In the genomic region with DNA sequence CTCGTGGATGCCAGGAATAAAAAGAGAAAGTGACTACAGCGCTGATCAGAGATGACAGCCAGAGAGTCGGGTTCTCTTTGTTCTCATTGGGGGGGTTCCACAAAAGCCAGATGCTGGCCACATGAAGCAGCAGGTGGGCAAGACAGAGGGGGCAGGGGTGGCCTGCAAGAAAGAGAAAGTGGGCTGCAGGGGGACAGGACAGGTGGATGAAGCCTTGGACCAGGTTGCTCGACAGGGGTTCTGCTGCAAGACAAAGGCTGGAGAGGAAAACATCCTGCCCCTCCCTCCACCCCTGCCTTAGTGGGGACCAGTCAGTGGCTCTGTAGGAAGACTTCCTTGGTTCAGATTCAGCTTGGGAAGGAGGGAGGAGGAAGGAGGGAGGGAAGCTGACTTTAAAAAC, we compare ENCODE assay signal across 1 cellular context.
TF ChIP-seq lines count a peak whose summit lies in the region.

No MANE protein-coding gene starts in this region.

TF ChIP-seq in H1, 55 proteins besides CTCF, POLR2A, EP300 and RAD21 (continued from another document):
- TF ChIP-seq, protein P1, sequence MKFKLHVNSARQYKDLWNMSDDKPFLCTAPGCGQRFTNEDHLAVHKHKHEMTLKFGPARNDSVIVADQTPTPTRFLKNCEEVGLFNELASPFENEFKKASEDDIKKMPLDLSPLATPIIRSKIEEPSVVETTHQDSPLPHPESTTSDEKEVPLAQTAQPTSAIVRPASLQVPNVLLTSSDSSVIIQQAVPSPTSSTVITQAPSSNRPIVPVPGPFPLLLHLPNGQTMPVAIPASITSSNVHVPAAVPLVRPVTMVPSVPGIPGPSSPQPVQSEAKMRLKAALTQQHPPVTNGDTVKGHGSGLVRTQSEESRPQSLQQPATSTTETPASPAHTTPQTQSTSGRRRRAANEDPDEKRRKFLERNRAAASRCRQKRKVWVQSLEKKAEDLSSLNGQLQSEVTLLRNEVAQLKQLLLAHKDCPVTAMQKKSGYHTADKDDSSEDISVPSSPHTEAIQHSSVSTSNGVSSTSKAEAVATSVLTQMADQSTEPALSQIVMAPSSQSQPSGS (IDR thresholded peaks at IDR 0.05; ENCODE audit: low read length) = no peak
- TF ChIP-seq, protein P2, sequence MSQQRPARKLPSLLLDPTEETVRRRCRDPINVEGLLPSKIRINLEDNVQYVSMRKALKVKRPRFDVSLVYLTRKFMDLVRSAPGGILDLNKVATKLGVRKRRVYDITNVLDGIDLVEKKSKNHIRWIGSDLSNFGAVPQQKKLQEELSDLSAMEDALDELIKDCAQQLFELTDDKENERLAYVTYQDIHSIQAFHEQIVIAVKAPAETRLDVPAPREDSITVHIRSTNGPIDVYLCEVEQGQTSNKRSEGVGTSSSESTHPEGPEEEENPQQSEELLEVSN (IDR thresholded peaks at IDR 0.05) = no peak
- no peak for TF ChIP-seq PHF8 (conservative IDR thresholded peaks at IDR 0.05; ENCODE audit: low read depth, low read length)
- TF ChIP-seq, protein P3, sequence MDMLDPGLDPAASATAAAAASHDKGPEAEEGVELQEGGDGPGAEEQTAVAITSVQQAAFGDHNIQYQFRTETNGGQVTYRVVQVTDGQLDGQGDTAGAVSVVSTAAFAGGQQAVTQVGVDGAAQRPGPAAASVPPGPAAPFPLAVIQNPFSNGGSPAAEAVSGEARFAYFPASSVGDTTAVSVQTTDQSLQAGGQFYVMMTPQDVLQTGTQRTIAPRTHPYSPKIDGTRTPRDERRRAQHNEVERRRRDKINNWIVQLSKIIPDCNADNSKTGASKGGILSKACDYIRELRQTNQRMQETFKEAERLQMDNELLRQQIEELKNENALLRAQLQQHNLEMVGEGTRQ (IDR thresholded peaks at IDR 0.05; ENCODE audit: low read length) = no peak
- TF ChIP-seq GTF2F1 (IDR thresholded peaks at IDR 0.05; ENCODE audit: borderline replicate concordance, low read depth, low read length) = no peak
- peak; percentile 77 for TF ChIP-seq CTBP2 (IDR thresholded peaks at IDR 0.05; ENCODE audit: borderline replicate concordance, insufficient read depth, insufficient read length, low read length)
TF ChIP-seq in H1: peak in this region for 3.
